In the genomic region with DNA sequence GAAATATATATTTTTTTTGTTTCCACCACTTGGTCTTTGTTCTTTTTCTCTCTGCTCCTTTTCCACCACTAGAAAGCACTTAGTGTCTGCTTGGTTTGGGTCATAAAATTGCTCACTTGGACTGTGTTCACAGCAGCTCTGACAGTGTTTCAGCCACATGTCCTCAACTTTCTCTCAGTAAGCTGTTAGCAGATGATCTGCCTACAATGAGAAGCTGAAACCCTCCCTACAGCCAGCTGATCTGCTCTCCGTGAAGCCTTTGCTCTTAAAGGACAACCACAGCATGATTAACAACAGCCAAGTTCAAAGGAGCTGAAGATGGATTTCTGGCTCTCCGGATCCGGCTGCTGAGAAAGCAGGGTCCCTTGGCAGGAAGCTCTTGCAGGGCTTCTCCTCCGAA, we compare ENCODE assay signal across 1 cellular context.
TF ChIP-seq lines count a peak whose summit lies in the region.

No MANE protein-coding gene starts in this region.

TF ChIP-seq in GM23338, 12 proteins besides CTCF, POLR2A, EP300 and RAD21 (continued from another document):
- TF ChIP-seq, protein P1, sequence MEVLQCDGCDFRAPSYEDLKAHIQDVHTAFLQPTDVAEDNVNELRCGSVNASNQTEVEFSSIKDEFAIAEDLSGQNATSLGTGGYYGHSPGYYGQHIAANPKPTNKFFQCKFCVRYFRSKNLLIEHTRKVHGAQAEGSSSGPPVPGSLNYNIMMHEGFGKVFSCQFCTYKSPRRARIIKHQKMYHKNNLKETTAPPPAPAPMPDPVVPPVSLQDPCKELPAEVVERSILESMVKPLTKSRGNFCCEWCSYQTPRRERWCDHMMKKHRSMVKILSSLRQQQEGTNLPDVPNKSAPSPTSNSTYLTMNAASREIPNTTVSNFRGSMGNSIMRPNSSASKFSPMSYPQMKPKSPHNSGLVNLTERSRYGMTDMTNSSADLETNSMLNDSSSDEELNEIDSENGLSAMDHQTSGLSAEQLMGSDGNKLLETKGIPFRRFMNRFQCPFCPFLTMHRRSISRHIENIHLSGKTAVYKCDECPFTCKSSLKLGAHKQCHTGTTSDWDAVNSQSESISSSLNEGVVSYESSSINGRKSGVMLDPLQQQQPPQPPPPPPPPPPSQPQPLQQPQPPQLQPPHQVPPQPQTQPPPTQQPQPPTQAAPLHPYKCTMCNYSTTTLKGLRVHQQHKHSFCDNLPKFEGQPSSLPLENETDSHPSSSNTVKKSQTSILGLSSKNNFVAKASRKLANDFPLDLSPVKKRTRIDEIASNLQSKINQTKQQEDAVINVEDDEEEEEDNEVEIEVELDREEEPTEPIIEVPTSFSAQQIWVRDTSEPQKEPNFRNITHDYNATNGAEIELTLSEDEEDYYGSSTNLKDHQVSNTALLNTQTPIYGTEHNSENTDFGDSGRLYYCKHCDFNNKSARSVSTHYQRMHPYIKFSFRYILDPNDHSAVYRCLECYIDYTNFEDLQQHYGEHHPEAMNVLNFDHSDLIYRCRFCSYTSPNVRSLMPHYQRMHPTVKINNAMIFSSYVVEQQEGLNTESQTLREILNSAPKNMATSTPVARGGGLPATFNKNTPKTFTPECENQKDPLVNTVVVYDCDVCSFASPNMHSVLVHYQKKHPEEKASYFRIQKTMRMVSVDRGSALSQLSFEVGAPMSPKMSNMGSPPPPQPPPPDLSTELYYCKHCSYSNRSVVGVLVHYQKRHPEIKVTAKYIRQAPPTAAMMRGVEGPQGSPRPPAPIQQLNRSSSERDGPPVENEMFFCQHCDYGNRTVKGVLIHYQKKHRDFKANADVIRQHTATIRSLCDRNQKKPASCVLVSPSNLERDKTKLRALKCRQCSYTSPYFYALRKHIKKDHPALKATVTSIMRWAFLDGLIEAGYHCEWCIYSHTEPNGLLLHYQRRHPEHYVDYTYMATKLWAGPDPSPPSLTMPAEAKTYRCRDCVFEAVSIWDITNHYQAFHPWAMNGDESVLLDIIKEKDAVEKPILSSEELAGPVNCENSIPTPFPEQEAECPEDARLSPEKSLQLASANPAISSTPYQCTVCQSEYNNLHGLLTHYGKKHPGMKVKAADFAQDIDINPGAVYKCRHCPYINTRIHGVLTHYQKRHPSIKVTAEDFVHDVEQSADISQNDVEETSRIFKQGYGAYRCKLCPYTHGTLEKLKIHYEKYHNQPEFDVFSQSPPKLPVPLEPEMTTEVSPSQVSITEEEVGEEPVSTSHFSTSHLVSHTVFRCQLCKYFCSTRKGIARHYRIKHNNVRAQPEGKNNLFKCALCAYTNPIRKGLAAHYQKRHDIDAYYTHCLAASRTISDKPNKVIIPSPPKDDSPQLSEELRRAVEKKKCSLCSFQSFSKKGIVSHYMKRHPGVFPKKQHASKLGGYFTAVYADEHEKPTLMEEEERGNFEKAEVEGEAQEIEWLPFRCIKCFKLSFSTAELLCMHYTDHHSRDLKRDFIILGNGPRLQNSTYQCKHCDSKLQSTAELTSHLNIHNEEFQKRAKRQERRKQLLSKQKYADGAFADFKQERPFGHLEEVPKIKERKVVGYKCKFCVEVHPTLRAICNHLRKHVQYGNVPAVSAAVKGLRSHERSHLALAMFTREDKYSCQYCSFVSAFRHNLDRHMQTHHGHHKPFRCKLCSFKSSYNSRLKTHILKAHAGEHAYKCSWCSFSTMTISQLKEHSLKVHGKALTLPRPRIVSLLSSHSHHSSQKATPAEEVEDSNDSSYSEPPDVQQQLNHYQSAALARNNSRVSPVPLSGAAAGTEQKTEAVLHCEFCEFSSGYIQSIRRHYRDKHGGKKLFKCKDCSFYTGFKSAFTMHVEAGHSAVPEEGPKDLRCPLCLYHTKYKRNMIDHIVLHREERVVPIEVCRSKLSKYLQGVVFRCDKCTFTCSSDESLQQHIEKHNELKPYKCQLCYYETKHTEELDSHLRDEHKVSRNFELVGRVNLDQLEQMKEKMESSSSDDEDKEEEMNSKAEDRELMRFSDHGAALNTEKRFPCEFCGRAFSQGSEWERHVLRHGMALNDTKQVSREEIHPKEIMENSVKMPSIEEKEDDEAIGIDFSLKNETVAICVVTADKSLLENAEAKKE (CRISPR knock-in tag; IDR thresholded peaks at IDR 0.05): no peak
- TF ChIP-seq, protein P2, sequence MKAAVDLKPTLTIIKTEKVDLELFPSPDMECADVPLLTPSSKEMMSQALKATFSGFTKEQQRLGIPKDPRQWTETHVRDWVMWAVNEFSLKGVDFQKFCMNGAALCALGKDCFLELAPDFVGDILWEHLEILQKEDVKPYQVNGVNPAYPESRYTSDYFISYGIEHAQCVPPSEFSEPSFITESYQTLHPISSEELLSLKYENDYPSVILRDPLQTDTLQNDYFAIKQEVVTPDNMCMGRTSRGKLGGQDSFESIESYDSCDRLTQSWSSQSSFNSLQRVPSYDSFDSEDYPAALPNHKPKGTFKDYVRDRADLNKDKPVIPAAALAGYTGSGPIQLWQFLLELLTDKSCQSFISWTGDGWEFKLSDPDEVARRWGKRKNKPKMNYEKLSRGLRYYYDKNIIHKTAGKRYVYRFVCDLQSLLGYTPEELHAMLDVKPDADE (IDR thresholded peaks at IDR 0.05): no peak
- no peak for TF ChIP-seq NANOG (IDR thresholded peaks at IDR 0.05; ENCODE audit: borderline replicate concordance)
- TF ChIP-seq ZNF114 (CRISPR knock-in tag; IDR thresholded peaks at IDR 0.05): no peak
- TF ChIP-seq EZH2 (IDR thresholded peaks at IDR 0.05; ENCODE audit: low read depth, unreplicated experiment): no peak
- TF ChIP-seq EZH2phosphoT487 (IDR thresholded peaks at IDR 0.05; ENCODE audit: unreplicated experiment): no peak
- no peak for TF ChIP-seq JUNB (IDR thresholded peaks at IDR 0.05; ENCODE audit: unreplicated experiment)
- TF ChIP-seq, protein P3, sequence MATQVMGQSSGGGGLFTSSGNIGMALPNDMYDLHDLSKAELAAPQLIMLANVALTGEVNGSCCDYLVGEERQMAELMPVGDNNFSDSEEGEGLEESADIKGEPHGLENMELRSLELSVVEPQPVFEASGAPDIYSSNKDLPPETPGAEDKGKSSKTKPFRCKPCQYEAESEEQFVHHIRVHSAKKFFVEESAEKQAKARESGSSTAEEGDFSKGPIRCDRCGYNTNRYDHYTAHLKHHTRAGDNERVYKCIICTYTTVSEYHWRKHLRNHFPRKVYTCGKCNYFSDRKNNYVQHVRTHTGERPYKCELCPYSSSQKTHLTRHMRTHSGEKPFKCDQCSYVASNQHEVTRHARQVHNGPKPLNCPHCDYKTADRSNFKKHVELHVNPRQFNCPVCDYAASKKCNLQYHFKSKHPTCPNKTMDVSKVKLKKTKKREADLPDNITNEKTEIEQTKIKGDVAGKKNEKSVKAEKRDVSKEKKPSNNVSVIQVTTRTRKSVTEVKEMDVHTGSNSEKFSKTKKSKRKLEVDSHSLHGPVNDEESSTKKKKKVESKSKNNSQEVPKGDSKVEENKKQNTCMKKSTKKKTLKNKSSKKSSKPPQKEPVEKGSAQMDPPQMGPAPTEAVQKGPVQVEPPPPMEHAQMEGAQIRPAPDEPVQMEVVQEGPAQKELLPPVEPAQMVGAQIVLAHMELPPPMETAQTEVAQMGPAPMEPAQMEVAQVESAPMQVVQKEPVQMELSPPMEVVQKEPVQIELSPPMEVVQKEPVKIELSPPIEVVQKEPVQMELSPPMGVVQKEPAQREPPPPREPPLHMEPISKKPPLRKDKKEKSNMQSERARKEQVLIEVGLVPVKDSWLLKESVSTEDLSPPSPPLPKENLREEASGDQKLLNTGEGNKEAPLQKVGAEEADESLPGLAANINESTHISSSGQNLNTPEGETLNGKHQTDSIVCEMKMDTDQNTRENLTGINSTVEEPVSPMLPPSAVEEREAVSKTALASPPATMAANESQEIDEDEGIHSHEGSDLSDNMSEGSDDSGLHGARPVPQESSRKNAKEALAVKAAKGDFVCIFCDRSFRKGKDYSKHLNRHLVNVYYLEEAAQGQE (IDR thresholded peaks at IDR 0.05; ENCODE audit: unreplicated experiment): no peak
- TF ChIP-seq STAT1 (IDR thresholded peaks at IDR 0.05; ENCODE audit: unreplicated experiment): no peak
- TF ChIP-seq CREB1 (CRISPR knock-in tag; IDR thresholded peaks at IDR 0.05; ENCODE audit: low read depth): no peak
- TF ChIP-seq ZNF331 (CRISPR knock-in tag; IDR thresholded peaks at IDR 0.05; ENCODE audit: low read depth): no peak
TF ChIP-seq in GM23338: peak in this region for 0.
